11 cellular contexts compared by ENCODE assay signal in genomic region chr15:76169013-76169412, GRCh38.
A peak's percentile ranks its signal among the peaks of the same experiment; 100 is the strongest.
DNase-seq lines count a peak whose midpoint lies in the region; ATAC-seq and TF ChIP-seq lines count a peak whose summit lies in the region.
"Had no signal": no experiment of that assay in that cellular context is flagged by ENCODE, and none has a peak within 500 bp of the region (broad histone marks: within the 10 kb centered on the region; RNA-seq: fewer than 3 reads in every experiment).

No MANE protein-coding gene starts in this region.

- H3K4me1 ChIP-seq in A673 (ENCODE audit: insufficient read depth, low read length, poor library complexity, severe bottlenecking): no peaks in the 10 kb centered on the region
- no peaks in the 10 kb centered on the region for H3K4me1 ChIP-seq in HAP-1
- H3K4me1 ChIP-seq in SJSA1 (replicated peaks): peaks cover 21% of the 10 kb centered on the region

- DNase-seq in A673 (ENCODE audit: low spot score) (peak; percentile 45), HAP-1 (ENCODE audit: low spot score in 2 of 2) (peak; percentile 46 to 64), SJSA1 (ENCODE audit: low read depth in 1 of 2, low spot score in 2 of 2) (peak in 1 of 2 experiments; percentile 21), fibroblast of mammary gland (ENCODE audit: low read depth) (peak; percentile 36), GM10266 (ENCODE audit: extremely low spot score) (no peak), globus pallidus (ENCODE audit: low spot score) (no peak)
- DNase-seq: naive B cell, NCI-H2081 treated with DMSO at 0.1 percent for 48 hours had no signal

- H3K9me3 ChIP-seq in A673 (ENCODE audit: low read depth, low read length, poor library complexity, severe bottlenecking) (no peaks in the 10 kb centered on the region), HAP-1 (no peaks in the 10 kb centered on the region), SJSA1 (replicated peaks) (no peaks in the 10 kb centered on the region)

- H3K27me3 ChIP-seq in A673 (replicated peaks; ENCODE audit: insufficient read depth, low read depth, low read length, poor library complexity) (no peaks in the 10 kb centered on the region), HAP-1 (ENCODE audit: low read depth) (no peaks in the 10 kb centered on the region), SJSA1 (replicated peaks) (no peaks in the 10 kb centered on the region)

- POLR2A ChIA-PET in A673 (lab: Charles Lee; ENCODE audit: low non-redundant PET): no interaction called here

- H3K36me3 ChIP-seq in A673 (ENCODE audit: insufficient read depth, low read length, poor library complexity, severe bottlenecking) (no peaks in the 10 kb centered on the region), HAP-1 (replicated peaks) (no peaks in the 10 kb centered on the region), SJSA1 (no peaks in the 10 kb centered on the region)

- no peak for TF ChIP-seq CTCF in A673 (conservative IDR thresholded peaks at IDR 0.05; ENCODE audit: low read depth, low read length)
- TF ChIP-seq CTCF in fibroblast of mammary gland (conservative IDR thresholded peaks at IDR 0.05; ENCODE audit: control insufficient read depth, insufficient read depth, low read depth, low read length): no peak
- TF ChIP-seq CTCF in GM10266 (IDR thresholded peaks at IDR 0.05; ENCODE audit: control insufficient read depth, insufficient read depth, low read depth, missing control alignments): no peak

- intact Hi-C loops in A673 (cut with micrococcal nuclease; ENCODE audit: unreplicated experiment): no loop called here

- no peak overlapping the region for H3K27ac ChIP-seq in A673 (ENCODE audit: low read depth, low read length, poor library complexity, severe bottlenecking)
- H3K27ac ChIP-seq in SJSA1: peak overlapping the region; percentile 43; the same call in 1 of the 2 replicates
- H3K27ac ChIP-seq: VCaP had no signal

- no TSS peak for BruUV-seq in A673 (replicated peaks; lab: Mats Ljungman, UMichigan)

- H3K4me3 ChIP-seq in A673 (ENCODE audit: low read depth, low read length, poor library complexity, severe bottlenecking): no peak overlapping the region
- H3K4me3 ChIP-seq in HAP-1: no peak overlapping the region
- no peak overlapping the region for H3K4me3 ChIP-seq in SJSA1
- no peak overlapping the region for H3K4me3 ChIP-seq in fibroblast of mammary gland (ENCODE audit: control insufficient read depth, low read depth, low read length)

- in situ Hi-C loops in HAP-1 (cut with MboI; ENCODE audit: low sequenced_read_pairs): no loop called here

- ATAC-seq in HG02642 (IDR thresholded peaks at IDR 0.05; ENCODE audit: poor library complexity, unreplicated experiment) (no peak), HG02610 (IDR thresholded peaks at IDR 0.05; ENCODE audit: unreplicated experiment) (no peak)

- CTCF ChIA-PET in A673 (lab: Charles Lee): no interaction called here

Comparison
In these comparisons a context has a peak if more than half of its experiments do, and no peak if none do; other contexts are left out.
1. DNase-seq: peak in A673 (single experiment), HAP-1 (2 of 2) and fibroblast of mammary gland (single experiment); none in GM10266 (single experiment) and globus pallidus (single experiment).